ENCODE assay signal across 28 cellular contexts in the genomic region with DNA sequence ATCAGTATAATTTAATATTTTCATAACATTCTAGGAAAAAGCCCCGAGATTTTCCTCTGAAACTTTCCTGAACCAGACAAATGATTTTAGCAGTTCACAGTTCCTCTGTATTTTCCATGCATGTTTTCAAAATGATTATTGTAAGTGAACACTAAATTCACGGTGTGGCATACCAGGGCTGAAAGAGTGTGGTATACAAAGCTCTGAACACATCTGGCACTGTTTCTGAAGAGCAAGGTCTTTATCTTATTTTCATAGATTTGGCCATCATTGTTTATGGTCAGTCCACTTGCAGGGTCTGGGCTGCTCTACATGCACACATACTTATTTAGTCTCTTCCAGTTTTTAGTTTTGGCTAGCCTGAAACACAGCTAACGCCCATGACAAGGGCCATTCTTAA. TPM values are rescaled to one million over a fixed set of nuclear protein-coding genes. Genes with fewer than 3 reads are reported as not detected.
DNase-seq lines count a peak whose midpoint lies in the region; ATAC-seq, FAIRE-seq and TF ChIP-seq lines count a peak whose summit lies in the region.
"Had no signal": no experiment of that assay in that cellular context is flagged by ENCODE, and none has a peak within 500 bp of the region (broad histone marks: within the 10 kb centered on the region; RNA-seq: fewer than 3 reads in every experiment).

No MANE protein-coding gene starts in this region.

- in situ Hi-C loops in HepG2 (cut with HindIII; ENCODE audit: extremely low pct_ligation_motif_present, low pct_unique_long_range_greater_than_20kb): no loop called here

- DNase-seq in right lobe of liver (no peak), HepG2 (ENCODE audit: low spot score) (no peak), activated B cell treated with CpG ODN at 0.5 μM for 24 hours (no peak), memory B cell (ENCODE audit: low spot score in 2 of 2) (no peak), upper lobe of right lung (no peak), erythroblast (lab: John Stamatoyannopoulos, UW) (no peak)
- DNase-seq in stimulated activated CD4-positive, alpha-beta T cell treated with anti-CD3 and anti-CD28 coated beads, Interleukin-2, amount 100 ng/mL, for 48 hours: no peak
- DNase-seq in NK-92 treated with Interleukin-12 subunit alpha and Interleukin-12 subunit beta, amount 100 ng/mL, for 24 hours (lab: John Stamatoyannopoulos, UW): no peak
- DNase-seq: ACHN; activated CD4-positive, CD25-positive, alpha-beta regulatory T cell; activated CD8-positive, alpha-beta T cell treated with anti-CD3 and anti-CD28 coated beads for 36 hours; activated naive CD4-positive, alpha-beta T cell; activated T-cell treated with anti-CD3 and anti-CD28 coated beads, Interleukin-2, amount 50 U/mL, for 1 hour; amniotic stem cell; CD4-positive, alpha-beta T cell; DMS 273 treated with DMSO at 0.1 percent for 48 hours; dorsolateral prefrontal cortex; foreskin keratinocyte; kidney glomerular epithelial cell; NCI-H146; NCI-H774; nephron progenitor cell; PC-3; stimulated activated CD4-positive, alpha-beta T cell treated with anti-CD3 and anti-CD28 coated beads, Interleukin-4, amount 100 ng/mL, for 1 hour had no signal

- no peak overlapping the region for H2AFZ ChIP-seq in HepG2 (ENCODE audit: low read length)

- H3K27ac ChIP-seq in right lobe of liver (peak overlapping the region in 2 of 3 donors; percentile 21 to 36), HepG2 (ENCODE audit: extremely low read length, insufficient read depth, low read length) (no peak overlapping the region), upper lobe of right lung (peak overlapping the region; percentile 28)
- H3K27ac ChIP-seq: cardiac muscle cell, epithelial cell of prostate, foreskin keratinocyte had no signal

- ATAC-seq in right lobe of liver (peak in 1 of 4 donors; percentile 29), HepG2 (no peak), activated B cell treated with CpG ODN at 0.5 μM for 24 hours (ENCODE audit: low read depth) (no peak), memory B cell (ENCODE audit: low read depth) (no peak), upper lobe of right lung (no peak)
- ATAC-seq: activated CD8-positive, alpha-beta T cell treated with anti-CD3 and anti-CD28 coated beads for 36 hours; foreskin keratinocyte; PC-3 had no signal

- H3K36me3 ChIP-seq in right lobe of liver (no peaks in the 10 kb centered on the region), HepG2 (replicated peaks in 1 of 2; ENCODE audit: control insufficient read depth in 1 of 2, insufficient read depth in 2 of 2, low read length in 2 of 2) (peaks cover 0 to 4% of the 10 kb centered on the region in 2 experiments; a peak in 1 of 5 replicates), upper lobe of right lung (no peaks in the 10 kb centered on the region)
- H3K36me3 ChIP-seq: cardiac muscle cell had no signal

- WGBS in right lobe of liver (ENCODE audit: insufficient coverage, low coverage, low lambda C conversion rate, missing lambda C conversion rate): 70% methylated on average over 3 of the region's 3 CpGs
- 96% methylated on average over 3 of the region's 3 CpGs for WGBS in HepG2 (ENCODE audit: low lambda C conversion rate)

- TF ChIP-seq POLR2A in right lobe of liver (IDR thresholded peaks at IDR 0.05) (no peak), HepG2 (IDR thresholded peaks at IDR 0.05; ENCODE audit: insufficient read depth in 1 of 2, low read depth in 2 of 2, low read length in 2 of 2) (no peak), erythroblast (IDR thresholded peaks at IDR 0.05; ENCODE audit: low read length) (no peak)

- H3K27me3 ChIP-seq in right lobe of liver (no peaks in the 10 kb centered on the region), HepG2 (ENCODE audit: control insufficient read depth in 1 of 2, insufficient read depth in 2 of 2, low read length in 2 of 2) (no peaks in the 10 kb centered on the region), upper lobe of right lung (no peaks in the 10 kb centered on the region)
- H3K27me3 ChIP-seq: cardiac muscle cell, dorsolateral prefrontal cortex, foreskin keratinocyte had no signal

- no TSS peak for BruUV-seq in HepG2 (replicated peaks; lab: Mats Ljungman, UMichigan)

- H3K36me3 Mint-ChIP-seq in activated B cell treated with CpG ODN at 0.5 μM for 24 hours (ENCODE audit: low read depth): no peaks in the 10 kb centered on the region
- peaks cover 2% of the 10 kb centered on the region for H3K36me3 Mint-ChIP-seq in memory B cell
- H3K36me3 Mint-ChIP-seq: mesothelial cell of epicardium had no signal

- no peak for TF ChIP-seq CTCF in right lobe of liver (IDR thresholded peaks at IDR 0.05)
- TF ChIP-seq CTCF in HepG2 (CRISPR knock-in tag; IDR thresholded peaks at IDR 0.05): no peak
- no peak for TF ChIP-seq CTCF in activated B cell treated with CpG ODN at 0.5 μM for 24 hours (IDR thresholded peaks at IDR 0.05)
- no peak for TF ChIP-seq CTCF in upper lobe of right lung (IDR thresholded peaks at IDR 0.05)

- CTCF ChIA-PET in HepG2 (lab: Yijun Ruan, JAX; ENCODE audit: low intra/inter-chr PET ratio, low total read pairs): no interaction called here
- CTCF ChIA-PET in activated B cell treated with CpG ODN at 0.5 μM for 24 hours (lab: Charles Lee): interaction anchor here (2.1 to 8.4 kb wide), 2 partner anchors 8 to 197 kb away, joined by 6 to 90 read pairs; a partner anchor contains a TSS

- H3K9me3 ChIP-seq in right lobe of liver: no peaks in the 10 kb centered on the region
- H3K9me3 ChIP-seq in HepG2 (ENCODE audit: low read length): no peaks in the 10 kb centered on the region
- H3K9me3 ChIP-seq in upper lobe of right lung: no peaks in the 10 kb centered on the region

- TF ChIP-seq EP300 in HepG2 (IDR thresholded peaks at IDR 0.05; ENCODE audit: low read depth in 2 of 2, low read length in 2 of 2) (no peak), HepG2 (CRISPR knock-in tag; IDR thresholded peaks at IDR 0.05; ENCODE audit: borderline replicate concordance) (no peak)

- intact Hi-C loops in right lobe of liver (cut with DNase I) (no loop called here), HepG2 (cut with micrococcal nuclease; ENCODE audit: unreplicated experiment) (no loop called here), activated B cell treated with CpG ODN at 0.5 μM for 24 hours (cut with micrococcal nuclease) (no loop called here), upper lobe of right lung (cut with DNase I) (no loop called here)

- no peak overlapping the region for H3K4me2 ChIP-seq in HepG2 (ENCODE audit: low read depth, low read length)

- H3K9me3 Mint-ChIP-seq in activated B cell treated with CpG ODN at 0.5 μM for 24 hours: no peaks in the 10 kb centered on the region
- H3K9me3 Mint-ChIP-seq in memory B cell: no peaks in the 10 kb centered on the region
- H3K9me3 Mint-ChIP-seq: activated CD8-positive, alpha-beta T cell treated with anti-CD3 and anti-CD28 coated beads for 36 hours; CD4-positive, alpha-beta T cell; mesothelial cell of epicardium; nephron progenitor cell had no signal

- H3K4me3 ChIP-seq in right lobe of liver: no peak overlapping the region
- no peak overlapping the region for H3K4me3 ChIP-seq in HepG2 (replicated peaks in 1 of 3; ENCODE audit: insufficient read depth in 1 of 3, low read depth in 2 of 3, low read length in 3 of 3)
- no peak overlapping the region for H3K4me3 ChIP-seq in upper lobe of right lung
- H3K4me3 ChIP-seq: cardiac muscle cell, dorsolateral prefrontal cortex had no signal

- no peaks in the 10 kb centered on the region for H3K79me2 ChIP-seq in HepG2 (ENCODE audit: insufficient read depth, low read length)

- H3K4me1 Mint-ChIP-seq in activated B cell treated with CpG ODN at 0.5 μM for 24 hours (peaks cover 86% of the 10 kb centered on the region), memory B cell (peaks cover 61% of the 10 kb centered on the region)

- no peak for TF ChIP-seq RAD21 in HepG2 (CRISPR knock-in tag; IDR thresholded peaks at IDR 0.05)

- H3K27me3 Mint-ChIP-seq in activated B cell treated with CpG ODN at 0.5 μM for 24 hours (no peaks in the 10 kb centered on the region), memory B cell (no peaks in the 10 kb centered on the region)

- no peak for FAIRE-seq in HepG2 (lab: Jason Lieb, UNC)
- FAIRE-seq: G401.6 had no signal

- H3K27ac Mint-ChIP-seq in activated B cell treated with CpG ODN at 0.5 μM for 24 hours (peak overlapping the region; percentile 96), memory B cell (peak overlapping the region; percentile 46)
- H3K27ac Mint-ChIP-seq: activated CD8-positive, alpha-beta T cell treated with anti-CD3 and anti-CD28 coated beads for 36 hours; CD4-positive, alpha-beta T cell; mesothelial cell of epicardium had no signal

- no peaks in the 10 kb centered on the region for H3K4me1 ChIP-seq in right lobe of liver
- no peaks in the 10 kb centered on the region for H3K4me1 ChIP-seq in HepG2 (ENCODE audit: insufficient read depth, low read length)
- peaks cover 9% of the 10 kb centered on the region for H3K4me1 ChIP-seq in upper lobe of right lung

- no peak overlapping the region for H3K9ac ChIP-seq in HepG2 (ENCODE audit: insufficient read depth, low read depth, low read length)

- POLR2A ChIA-PET in HepG2 (lab: Yijun Ruan, JAX): no interaction called here
- POLR2A ChIA-PET in activated B cell treated with CpG ODN at 0.5 μM for 24 hours (lab: Charles Lee): interaction anchor here (1.1 to 1.2 kb wide), 2 partner anchors 12 to 127 kb away, joined by 4 read pairs; no protein-coding TSS in a partner anchor

- H3K4me3 Mint-ChIP-seq in activated B cell treated with CpG ODN at 0.5 μM for 24 hours (no peak overlapping the region), memory B cell (peak overlapping the region; percentile 14)
- H3K4me3 Mint-ChIP-seq: activated CD8-positive, alpha-beta T cell treated with anti-CD3 and anti-CD28 coated beads for 36 hours; CD4-positive, alpha-beta T cell; mesothelial cell of epicardium; nephron progenitor cell had no signal

- no peaks in the 10 kb centered on the region for H4K20me1 ChIP-seq in HepG2 (ENCODE audit: insufficient read depth, low read length)

RNA-seq across cellular contexts. Expression of a gene that starts 7.8 kb away (rescaled TPM):
- total RNA-seq in right lobe of liver (10 to 100 TPM in 1 of 6 experiments, 1 to 10 TPM in 5; 3.8 to 10.2 (median 4.5) TPM), HepG2 (2016; rRNA removed; fragmentation: Illumina TruSeq; extraction: Trizol) (3.2 and 4.1 TPM in 2 replicates), activated B cell treated with CpG ODN at 0.5 μM for 24 hours (22.4 and 22.7 TPM in 2 replicates), upper lobe of right lung (65.8 TPM)
- 0.35 and 0.40 TPM in 2 replicates for total RNA-seq in HepG2 (2016; cell fraction: cytosol; rRNA removed; fragmentation: Illumina TruSeq; extraction: Trizol; ENCODE audit: low read depth)
- 2.7 and 3.2 TPM in 2 replicates for total RNA-seq in HepG2 (2016; cell fraction: insoluble cytoplasmic fraction; rRNA removed; fragmentation: Illumina TruSeq; extraction: Trizol)
- 1.6 and 1.7 TPM in 2 replicates for total RNA-seq in HepG2 (2016; cell fraction: membrane; rRNA removed; fragmentation: Illumina TruSeq; extraction: Trizol)
- 3.4 and 4.6 TPM in 2 replicates for total RNA-seq in HepG2 (2016; cell fraction: nucleus; rRNA removed; fragmentation: Illumina TruSeq; extraction: Trizol)
- polyA plus RNA-seq in HepG2 (2011; rRNA removed): 7.9 and 8.6 TPM in 2 replicates
- polyA plus RNA-seq in HepG2 (2011; cell fraction: cytosol; rRNA removed): 4.7 and 5.6 TPM in 2 replicates
- polyA plus RNA-seq in HepG2 (2011; cell fraction: nucleus; rRNA removed): 11.5 and 11.7 TPM in 2 replicates
- 9.4 and 12.0 TPM in 2 replicates for polyA plus RNA-seq in HepG2 (2012)
- 0.11 and 0.16 TPM in 2 replicates for polyA plus RNA-seq in HepG2 (2016; cell fraction: cytosol; fragmentation: Illumina TruSeq; extraction: Trizol; ENCODE audit: low read depth)
- polyA plus RNA-seq in HepG2 (2016; cell fraction: insoluble cytoplasmic fraction; fragmentation: Illumina TruSeq; extraction: Trizol; ENCODE audit: low read depth): 2.2 TPM in 2 replicates
- 0.73 and 0.90 TPM in 2 replicates for polyA plus RNA-seq in HepG2 (2016; cell fraction: membrane; fragmentation: Illumina TruSeq; extraction: Trizol; ENCODE audit: low read depth)
- polyA plus RNA-seq in HepG2 (2016; cell fraction: nucleus; fragmentation: Illumina TruSeq; extraction: Trizol; ENCODE audit: insufficient read depth, low read depth): 3.2 and 4.9 TPM in 2 replicates
- polyA minus RNA-seq in HepG2 (2011; rRNA and poly(A)+ RNA removed; ENCODE audit: low replicate concordance): 10.0 and 14.5 TPM in 2 replicates
- 5.8 and 6.6 TPM in 2 replicates for polyA minus RNA-seq in HepG2 (2011; cell fraction: cytosol; rRNA and poly(A)+ RNA removed)
- 11.7 and 15.5 TPM in 2 replicates for polyA minus RNA-seq in HepG2 (2011; cell fraction: nucleus; rRNA and poly(A)+ RNA removed)
